In genomic region chr6:87436435-87436834, GRCh38 we compare ENCODE assay signal across 10 cellular contexts. TPM values are rescaled to one million over a fixed set of nuclear protein-coding genes. Genes with fewer than 3 reads are reported as not detected.
A peak's percentile ranks its signal among the peaks of the same experiment; 100 is the strongest.
DNase-seq lines count a peak whose midpoint lies in the region; ATAC-seq and TF ChIP-seq lines count a peak whose summit lies in the region.
"Had no signal": no experiment of that assay in that cellular context is flagged by ENCODE, and none has a peak within 500 bp of the region (broad histone marks: within the 10 kb centered on the region; RNA-seq: fewer than 3 reads in every experiment).

No MANE protein-coding gene starts in this region.

- no peaks in the 10 kb centered on the region for H3K36me3 ChIP-seq in MG63
- H3K36me3 ChIP-seq: neutrophil had no signal

- TF ChIP-seq CTCF in GM12864 (IDR thresholded peaks at IDR 0.05; ENCODE audit: low read depth, low read length, missing control alignments) (no peak), fibroblast of pulmonary artery (IDR thresholded peaks at IDR 0.05; ENCODE audit: low read length, missing control alignments) (no peak)

- H3K27me3 Mint-ChIP-seq in activated CD8-positive, alpha-beta T cell treated with anti-CD3 and anti-CD28 coated beads, Interleukin-2, amount 10 ng/mL, durations not matched to agents 7 days and 5 days (ENCODE audit: low read depth), result peaks cover 2% of the 10 kb centered on the region

- H3K4me3 ChIP-seq in GM12864 (ENCODE audit: low read depth, low read length) (no peak overlapping the region), MG63 (no peak overlapping the region), fibroblast of pulmonary artery (replicated peaks; ENCODE audit: low read depth, low read length) (no peak overlapping the region)

- DNase-seq in GM12864 (ENCODE audit: low read depth) (peak; percentile 15), MG63 (peak; percentile 28), fibroblast of pulmonary artery (ENCODE audit: low read depth) (peak; percentile 84), retina (peak; percentile 44), NCI-H1930 (lab: John Stamatoyannopoulos, UW) (no peak), sciatic nerve (ENCODE audit: low spot score) (no peak)
- DNase-seq in activated CD8-positive, alpha-beta T cell treated with anti-CD3 and anti-CD28 coated beads, Interleukin-2, amount 10 ng/mL, durations not matched to agents 7 days and 5 days, result peak; percentile 80

- no peak overlapping the region for H3K4me3 Mint-ChIP-seq in activated CD8-positive, alpha-beta T cell treated with anti-CD3 and anti-CD28 coated beads, Interleukin-2, amount 10 ng/mL, durations not matched to agents 7 days and 5 days
- H3K4me3 Mint-ChIP-seq: IgD-negative memory B cell had no signal

- no peaks in the 10 kb centered on the region; the same call in 1 of the 2 replicates for H3K9me3 ChIP-seq in MG63
- H3K9me3 ChIP-seq: neutrophil had no signal

- no peaks in the 10 kb centered on the region for H3K4me1 Mint-ChIP-seq in activated CD8-positive, alpha-beta T cell treated with anti-CD3 and anti-CD28 coated beads, Interleukin-2, amount 10 ng/mL, durations not matched to agents 7 days and 5 days (ENCODE audit: low read depth)
- H3K4me1 Mint-ChIP-seq: IgD-negative memory B cell had no signal

- peak; percentile 93 for ATAC-seq in activated CD8-positive, alpha-beta T cell treated with anti-CD3 and anti-CD28 coated beads, Interleukin-2, amount 10 ng/mL, durations not matched to agents 7 days and 5 days
- no peak for ATAC-seq in GM21390 (IDR thresholded peaks at IDR 0.05; ENCODE audit: unreplicated experiment)
- ATAC-seq in sciatic nerve, result no peak

- no peaks in the 10 kb centered on the region for H3K36me3 Mint-ChIP-seq in activated CD8-positive, alpha-beta T cell treated with anti-CD3 and anti-CD28 coated beads, Interleukin-2, amount 10 ng/mL, durations not matched to agents 7 days and 5 days (ENCODE audit: low read depth)
- H3K36me3 Mint-ChIP-seq: IgD-negative memory B cell had no signal

- POLR2A ChIA-PET in activated CD8-positive, alpha-beta T cell treated with anti-CD3 and anti-CD28 coated beads, Interleukin-2, amount 10 ng/mL, durations not matched to agents 7 days and 5 days (lab: Charles Lee), result interaction anchor here (0.6 kb wide), 1 partner anchor 261 kb away, joined by 3 read pairs; no protein-coding TSS in a partner anchor

- CTCF ChIA-PET in activated CD8-positive, alpha-beta T cell treated with anti-CD3 and anti-CD28 coated beads, Interleukin-2, amount 10 ng/mL, durations not matched to agents 7 days and 5 days (lab: Charles Lee), result no interaction called here

- H3K9me3 Mint-ChIP-seq in activated CD8-positive, alpha-beta T cell treated with anti-CD3 and anti-CD28 coated beads, Interleukin-2, amount 10 ng/mL, durations not matched to agents 7 days and 5 days (ENCODE audit: insufficient read depth), result no peaks in the 10 kb centered on the region

- no peak overlapping the region for H3K27ac Mint-ChIP-seq in activated CD8-positive, alpha-beta T cell treated with anti-CD3 and anti-CD28 coated beads, Interleukin-2, amount 10 ng/mL, durations not matched to agents 7 days and 5 days
- H3K27ac Mint-ChIP-seq: IgD-negative memory B cell had no signal

- intact Hi-C loops in sciatic nerve (cut with DNase I), result no loop called here

- H3K27me3 ChIP-seq in MG63, result peaks cover 4% of the 10 kb centered on the region; the same call in 1 of the 2 replicates

RNA-seq across cellular contexts. Expression of gene CFAP206, which starts 28.7 kb away (rescaled TPM):
- not detected in 2 replicates for total RNA-seq in MG63 (2014; rRNA removed; shearing (Covaris generic); ENCODE audit: low replicate concordance)
- not detected for total RNA-seq in activated CD8-positive, alpha-beta T cell treated with anti-CD3 and anti-CD28 coated beads, Interleukin-2, amount 10 ng/mL, durations not matched to agents 7 days and 5 days
- 0.40 TPM for total RNA-seq in sciatic nerve

RNA-seq across cellular contexts. Expression of gene SLC35A1, which starts 36.3 kb away (rescaled TPM):
- 10.6 and 14.2 TPM in 2 replicates for total RNA-seq in MG63 (2014; rRNA removed; shearing (Covaris generic); ENCODE audit: low replicate concordance)
- total RNA-seq in activated CD8-positive, alpha-beta T cell treated with anti-CD3 and anti-CD28 coated beads, Interleukin-2, amount 10 ng/mL, durations not matched to agents 7 days and 5 days, result 10 to 100 TPM; 11.8 to 12.6 TPM
- total RNA-seq in sciatic nerve, result 32.6 TPM

Comparison
In these comparisons a context has a peak if more than half of its experiments do, and no peak if none do; other contexts are left out.
1. DNase-seq: peak in GM12864 (single experiment), MG63 (single experiment), activated CD8-positive, alpha-beta T cell treated with anti-CD3 and anti-CD28 coated beads, Interleukin-2, amount 10 ng/mL, durations not matched to agents 7 days and 5 days (single experiment), fibroblast of pulmonary artery (single experiment) and retina (single experiment); none in NCI-H1930 (0 of 2) and sciatic nerve (single experiment).